1 cellular context compared by ENCODE assay signal in genomic region chr4:24517676-24518075, GRCh38.
TF ChIP-seq lines count a peak whose summit lies in the region.

No MANE protein-coding gene starts in this region.

TF ChIP-seq in K562, 482 proteins besides CTCF, POLR2A, EP300 and RAD21 (continued from another document):
- TF ChIP-seq, protein P1, sequence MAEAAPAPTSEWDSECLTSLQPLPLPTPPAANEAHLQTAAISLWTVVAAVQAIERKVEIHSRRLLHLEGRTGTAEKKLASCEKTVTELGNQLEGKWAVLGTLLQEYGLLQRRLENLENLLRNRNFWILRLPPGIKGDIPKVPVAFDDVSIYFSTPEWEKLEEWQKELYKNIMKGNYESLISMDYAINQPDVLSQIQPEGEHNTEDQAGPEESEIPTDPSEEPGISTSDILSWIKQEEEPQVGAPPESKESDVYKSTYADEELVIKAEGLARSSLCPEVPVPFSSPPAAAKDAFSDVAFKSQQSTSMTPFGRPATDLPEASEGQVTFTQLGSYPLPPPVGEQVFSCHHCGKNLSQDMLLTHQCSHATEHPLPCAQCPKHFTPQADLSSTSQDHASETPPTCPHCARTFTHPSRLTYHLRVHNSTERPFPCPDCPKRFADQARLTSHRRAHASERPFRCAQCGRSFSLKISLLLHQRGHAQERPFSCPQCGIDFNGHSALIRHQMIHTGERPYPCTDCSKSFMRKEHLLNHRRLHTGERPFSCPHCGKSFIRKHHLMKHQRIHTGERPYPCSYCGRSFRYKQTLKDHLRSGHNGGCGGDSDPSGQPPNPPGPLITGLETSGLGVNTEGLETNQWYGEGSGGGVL (CRISPR knock-in tag; IDR thresholded peaks at IDR 0.05), result no peak
- TF ChIP-seq NFE2 (IDR thresholded peaks at IDR 0.05; ENCODE audit: low read depth), result no peak
